ENCODE assay signal across 19 cellular contexts in genomic region chr17:3400008-3400407, GRCh38. TPM values are rescaled to one million over a fixed set of nuclear protein-coding genes. Genes with fewer than 3 reads are reported as not detected.
DNase-seq lines count a peak whose midpoint lies in the region.
"Had no signal": no experiment of that assay in that cellular context is flagged by ENCODE, and none has a peak within 500 bp of the region (broad histone marks: within the 10 kb centered on the region; RNA-seq: fewer than 3 reads in every experiment).

No MANE protein-coding gene starts in this region.

- H3K4me3 ChIP-seq in Jurkat, Clone E6-1 (ENCODE audit: low read length), result no peak overlapping the region
- H3K4me3 ChIP-seq in SJCRH30, result no peak overlapping the region
- H3K4me3 ChIP-seq: PC-9, SK-N-MC had no signal

- H3K27ac ChIP-seq in SJCRH30, result no peak overlapping the region
- H3K27ac ChIP-seq: PC-9, SK-N-MC had no signal

- no peaks in the 10 kb centered on the region for H3K4me1 ChIP-seq in SJCRH30
- H3K4me1 ChIP-seq: BE2C had no signal

- no peaks in the 10 kb centered on the region for H3K27me3 ChIP-seq in SJCRH30
- H3K27me3 ChIP-seq: BE2C had no signal

- H3K9me3 ChIP-seq in SJCRH30 (replicated peaks), result no peaks in the 10 kb centered on the region
- H3K9me3 ChIP-seq: BE2C had no signal

- H3K36me3 ChIP-seq in SJCRH30, result no peaks in the 10 kb centered on the region
- H3K36me3 ChIP-seq: BE2C had no signal

- peak; percentile 33 for DNase-seq in NCI-H2171 treated with DMSO at 0.1 percent for 48 hours (lab: John Stamatoyannopoulos, UW)
- no peak for DNase-seq in NCI-H2171 (lab: John Stamatoyannopoulos, UW)
- peak; percentile 10 for DNase-seq in Jurkat, Clone E6-1 (ENCODE audit: low read depth, low spot score)
- peak; percentile 9 to 22 for DNase-seq in SJCRH30
- peak; percentile 1 for DNase-seq in iris pigment epithelial cell (ENCODE audit: low read depth)
- DNase-seq in medulla oblongata (ENCODE audit: extremely low spot score), result no peak
- DNase-seq in activated effector memory CD4-positive, alpha-beta T cell treated with Interleukin-2 at 50 U/mL for 16 hours, result no peak
- DNase-seq: BE2C; CD4-positive, CD25-positive, alpha-beta regulatory T cell; COR-L47; H7; NCI-H1417; NCI-H1930; NCI-H774; PC-9 had no signal

RNA-seq across cellular contexts. Expression of gene OR1E1, which starts 1.8 kb away (rescaled TPM):
- not detected for polyA plus RNA-seq in Jurkat, Clone E6-1 (2012; ENCODE audit: insufficient read depth, insufficient read length)
- total RNA-seq in SJCRH30 (2014; rRNA removed; shearing (Covaris generic)), result 0.18 and 0.33 TPM in 2 replicates
- total RNA-seq: A172; CD4-positive, CD25-positive, alpha-beta regulatory T cell; H7; NCI-H460; PC-9 had no signal
- polyA plus RNA-seq: CD4-positive, CD25-positive, alpha-beta regulatory T cell; IgD-negative memory B cell had no signal

RNA-seq across cellular contexts. Expression of gene OR3A3, which starts 11.2 kb away (rescaled TPM):
- not detected for polyA plus RNA-seq in Jurkat, Clone E6-1 (2012; ENCODE audit: insufficient read depth, insufficient read length)
- total RNA-seq in SJCRH30 (2014; rRNA removed; shearing (Covaris generic)), result not detected in 2 replicates
- total RNA-seq: A172; CD4-positive, CD25-positive, alpha-beta regulatory T cell; H7; NCI-H460; PC-9 had no signal
- polyA plus RNA-seq: CD4-positive, CD25-positive, alpha-beta regulatory T cell; IgD-negative memory B cell had no signal

RNA-seq across cellular contexts. Expression of gene OR3A2, which starts 13.9 kb away (rescaled TPM):
- 7.2 TPM for polyA plus RNA-seq in Jurkat, Clone E6-1 (2012; ENCODE audit: insufficient read depth, insufficient read length)
- 0.08 and 0.16 TPM in 2 replicates for total RNA-seq in SJCRH30 (2014; rRNA removed; shearing (Covaris generic))
- total RNA-seq: A172, H7, NCI-H460, PC-9 had no signal

RNA-seq across cellular contexts. Expression of gene OR1E2, which starts 33.6 kb away (rescaled TPM):
- polyA plus RNA-seq in Jurkat, Clone E6-1 (2012; ENCODE audit: insufficient read depth, insufficient read length), result not detected
- total RNA-seq in SJCRH30 (2014; rRNA removed; shearing (Covaris generic)), result 0.42 TPM in 1 of 2 replicates, not detected in the other
- total RNA-seq: A172; CD4-positive, CD25-positive, alpha-beta regulatory T cell; H7; NCI-H460; PC-9 had no signal
- polyA plus RNA-seq: CD4-positive, CD25-positive, alpha-beta regulatory T cell; IgD-negative memory B cell had no signal

Comparison
In these comparisons a context has a peak if more than half of its experiments do, and no peak if none do; other contexts are left out.
1. DNase-seq: peak in NCI-H2171 treated with DMSO at 0.1 percent for 48 hours (single experiment), Jurkat, Clone E6-1 (single experiment), SJCRH30 (2 of 2) and iris pigment epithelial cell (single experiment); none in NCI-H2171 (single experiment), medulla oblongata (single experiment) and activated effector memory CD4-positive, alpha-beta T cell treated with Interleukin-2 at 50 U/mL for 16 hours (single experiment).